8 cellular contexts compared by ENCODE assay signal in genomic region chr22:21628386-21629261, GRCh38. TPM values are rescaled to one million over a fixed set of nuclear protein-coding genes. Genes with fewer than 3 reads are reported as not detected.
A peak's percentile ranks its signal among the peaks of the same experiment; 100 is the strongest.
DNase-seq lines count a peak whose midpoint lies in the region; ATAC-seq, FAIRE-seq and TF ChIP-seq lines count a peak whose summit lies in the region.

No MANE protein-coding gene starts in this region.

- peaks cover 10% of the 10 kb centered on the region for H4K20me1 ChIP-seq in HepG2 (ENCODE audit: insufficient read depth, low read length)

- H3K9ac ChIP-seq in HepG2 (ENCODE audit: insufficient read depth, low read depth, low read length) = peak overlapping the region; percentile 91

- H3K9me3 Mint-ChIP-seq in HFFc6 = no peaks in the 10 kb centered on the region; the same call in 1 of the 2 replicates
- no peaks in the 10 kb centered on the region for H3K9me3 Mint-ChIP-seq in activated naive CD8-positive, alpha-beta T cell treated with anti-CD3 and anti-CD28 coated beads, Interleukin-2, amount 50 U/mL, for 24 hours

- peaks cover 12% of the 10 kb centered on the region for H3K27me3 Mint-ChIP-seq in HFFc6 (ENCODE audit: insufficient read depth)
- no peaks in the 10 kb centered on the region for H3K27me3 Mint-ChIP-seq in activated naive CD8-positive, alpha-beta T cell treated with anti-CD3 and anti-CD28 coated beads, Interleukin-2, amount 50 U/mL, for 24 hours

- DNase-seq in A549 (ENCODE audit: low read depth in 1 of 2, low spot score in 1 of 2) (no peak), HFFc6 (no peak), HepG2 (ENCODE audit: low spot score) (no peak), tibial nerve (ENCODE audit: low spot score in 2 of 2) (no peak), cerebellar nuclear complex (lab: John Stamatoyannopoulos, UW) (no peak), DMS153 treated with DMSO at 0.1 percent for 48 hours (lab: John Stamatoyannopoulos, UW; ENCODE audit: unreplicated experiment) (no peak)
- DNase-seq in activated naive CD8-positive, alpha-beta T cell treated with anti-CD3 and anti-CD28 coated beads, Interleukin-2, amount 50 U/mL, for 24 hours = no peak
- DNase-seq in stimulated activated naive CD4-positive, alpha-beta T cell (lab: John Stamatoyannopoulos, UW) = no peak

- H3K9me3 ChIP-seq in A549 = no peaks in the 10 kb centered on the region
- no peaks in the 10 kb centered on the region for H3K9me3 ChIP-seq in HepG2 (ENCODE audit: low read length)
- H3K9me3 ChIP-seq in tibial nerve = no peaks in the 10 kb centered on the region

- H3K79me2 ChIP-seq in HepG2 (ENCODE audit: insufficient read depth, low read length) = peaks cover 19% of the 10 kb centered on the region

- peak; percentile 1 to 7; a peak in 4 of 6 replicates for ATAC-seq in A549
- peak; percentile 0 for ATAC-seq in activated naive CD8-positive, alpha-beta T cell treated with anti-CD3 and anti-CD28 coated beads, Interleukin-2, amount 50 U/mL, for 24 hours
- no peak; the same call in 2 of the 3 replicates for ATAC-seq in HepG2

- WGBS in A549 (ENCODE audit: missing lambda C conversion rate) = 82% methylated on average over 46 of the region's 74 CpGs
- 96% methylated on average over 39 of the region's 74 CpGs for WGBS in HepG2 (ENCODE audit: low lambda C conversion rate)
- WGBS in tibial nerve, 2 donors = 86% methylated on average over 50 to 62 of the region's 74 CpGs

- H2AFZ ChIP-seq in HepG2 (ENCODE audit: low read length) = no peak overlapping the region

- peak overlapping the region; percentile 90 for H3K4me3 Mint-ChIP-seq in HFFc6
- peak overlapping the region; percentile 87 for H3K4me3 Mint-ChIP-seq in activated naive CD8-positive, alpha-beta T cell treated with anti-CD3 and anti-CD28 coated beads, Interleukin-2, amount 50 U/mL, for 24 hours

- peaks cover 14% of the 10 kb centered on the region; the same call in 1 of the 3 replicates for H3K4me1 ChIP-seq in A549
- H3K4me1 ChIP-seq in HepG2 (ENCODE audit: insufficient read depth, low read length) = peaks cover 32% of the 10 kb centered on the region
- H3K4me1 ChIP-seq in tibial nerve = peaks cover 0 to 61% (median 21%) of the 10 kb centered on the region in 4 donors

- peak overlapping the region; percentile 98 for H3K4me3 ChIP-seq in A549
- peak overlapping the region; percentile 85 to 99 (median 91) for H3K4me3 ChIP-seq in HepG2 (replicated peaks in 1 of 3; ENCODE audit: insufficient read depth in 1 of 3, low read depth in 2 of 3, low read length in 3 of 3)
- peak overlapping the region; percentile 60 to 96 (median 94) for H3K4me3 ChIP-seq in tibial nerve

- peak overlapping the region; percentile 81 for H3K27ac Mint-ChIP-seq in HFFc6
- H3K27ac Mint-ChIP-seq in activated naive CD8-positive, alpha-beta T cell treated with anti-CD3 and anti-CD28 coated beads, Interleukin-2, amount 50 U/mL, for 24 hours = peak overlapping the region; percentile 93

- peaks cover 21% of the 10 kb centered on the region for H3K4me1 Mint-ChIP-seq in HFFc6 (ENCODE audit: low read depth)
- H3K4me1 Mint-ChIP-seq in activated naive CD8-positive, alpha-beta T cell treated with anti-CD3 and anti-CD28 coated beads, Interleukin-2, amount 50 U/mL, for 24 hours = peaks cover 48% of the 10 kb centered on the region

- POLR2A ChIA-PET in A549 (lab: Yijun Ruan, JAX) (interaction anchor here (0.5 to 1.1 kb wide), 10 partner anchors 8 to 55 kb away, joined by 3 to 30 read pairs (median 3); partner anchors contain the start of genes PPIL2 and SDF2L1), HepG2 (lab: Yijun Ruan, JAX) (interaction anchor here (0.9 to 2.0 kb wide), 8 partner anchors 9 to 171 kb away, joined by 3 to 58 read pairs (median 6); partner anchors contain the start of genes PPIL2 and SDF2L1)

- no peak for TF ChIP-seq POLR2A in A549 (IDR thresholded peaks at IDR 0.05; ENCODE audit: low read length)
- TF ChIP-seq POLR2A in HepG2 (IDR thresholded peaks at IDR 0.05; ENCODE audit: insufficient read depth in 1 of 2, low read depth in 2 of 2, low read length in 2 of 2) = no peak
- TF ChIP-seq POLR2A in tibial nerve (IDR thresholded peaks at IDR 0.05) = no peak

- intact Hi-C loops in HepG2 (cut with micrococcal nuclease; ENCODE audit: unreplicated experiment) = no loop called here

- FAIRE-seq in A549 (lab: Jason Lieb, UNC) = no peak
- FAIRE-seq in HepG2 (lab: Jason Lieb, UNC) = no peak

- TF ChIP-seq CTCF in A549 (IDR thresholded peaks at IDR 0.05) = no peak
- TF ChIP-seq CTCF in HFFc6 (IDR thresholded peaks at IDR 0.05) = no peak
- TF ChIP-seq CTCF in HepG2 (CRISPR knock-in tag; IDR thresholded peaks at IDR 0.05) = no peak
- no peak for TF ChIP-seq CTCF in tibial nerve (IDR thresholded peaks at IDR 0.05)

- H3K4me2 ChIP-seq in A549 (peak overlapping the region; percentile 99), HepG2 (ENCODE audit: low read depth, low read length) (peak overlapping the region; percentile 92)

- CTCF ChIA-PET in A549 (lab: Yijun Ruan, JAX) (interaction anchor here (0.8 to 9.7 kb wide), 15 partner anchors 7 to 52 kb away, joined by 3 to 133 read pairs (median 5); partner anchors contain the start of gene SDF2L1), HepG2 (lab: Yijun Ruan, JAX; ENCODE audit: low intra/inter-chr PET ratio, low total read pairs) (interaction anchor here (1.9 kb wide), 1 partner anchor 13 kb away, joined by 16 read pairs; the partner anchor contains the start of gene SDF2L1)

- TF ChIP-seq EP300 in A549 (IDR thresholded peaks at IDR 0.05) (no peak), HepG2 (IDR thresholded peaks at IDR 0.05; ENCODE audit: low read depth in 2 of 2, low read length in 2 of 2) (no peak), HepG2 (CRISPR knock-in tag; IDR thresholded peaks at IDR 0.05; ENCODE audit: borderline replicate concordance) (no peak), tibial nerve (IDR thresholded peaks at IDR 0.05) (no peak)

- BruUV-seq in HepG2 (replicated peaks; lab: Mats Ljungman, UMichigan) = no TSS peak

- in situ Hi-C loops in HepG2 (cut with HindIII; ENCODE audit: extremely low pct_ligation_motif_present, low pct_unique_long_range_greater_than_20kb) = no loop called here

- H3K36me3 Mint-ChIP-seq in HFFc6 (ENCODE audit: low read depth) = peaks cover 8% of the 10 kb centered on the region
- peaks cover 20% of the 10 kb centered on the region for H3K36me3 Mint-ChIP-seq in activated naive CD8-positive, alpha-beta T cell treated with anti-CD3 and anti-CD28 coated beads, Interleukin-2, amount 50 U/mL, for 24 hours (ENCODE audit: low read depth)

- peaks cover 2 to 18% of the 10 kb centered on the region in 2 experiments; a peak in 2 of 5 replicates for H3K36me3 ChIP-seq in HepG2 (replicated peaks in 1 of 2; ENCODE audit: control insufficient read depth in 1 of 2, insufficient read depth in 2 of 2, low read length in 2 of 2)
- H3K36me3 ChIP-seq in tibial nerve = peaks cover 0 to 6% (median 0%) of the 10 kb centered on the region in 3 donors

- H3K27me3 ChIP-seq in HepG2 (ENCODE audit: control insufficient read depth in 1 of 2, insufficient read depth in 2 of 2, low read length in 2 of 2) (no peaks in the 10 kb centered on the region), tibial nerve (no peaks in the 10 kb centered on the region)

- no peak for TF ChIP-seq RAD21 in A549 (conservative IDR thresholded peaks at IDR 0.05 in 1 of 2, IDR thresholded peaks at IDR 0.05 in 1 of 2)
- no peak for TF ChIP-seq RAD21 in HepG2 (CRISPR knock-in tag; IDR thresholded peaks at IDR 0.05)

- H3K27ac ChIP-seq in A549 = peak overlapping the region; percentile 98 to 100
- H3K27ac ChIP-seq in HepG2 (ENCODE audit: extremely low read length, insufficient read depth, low read length) = peak overlapping the region; percentile 79
- peak overlapping the region in 3 of 4 donors; percentile 41 to 87 (median 86) for H3K27ac ChIP-seq in tibial nerve

RNA-seq across cellular contexts. Expression of gene YDJC, which starts 1.2 kb away (rescaled TPM):
- polyA plus RNA-seq in A549 (2011; rRNA removed) (24.8 and 27.0 TPM in 2 replicates), A549 (2017; fragmentation: RNase III; extraction: RNeasy Plus Mini Kit Qiagen cat#74134 plus additional on column Dnase treatment) (28.3 to 29.9 TPM (median 28.3 TPM) in 3 replicates), HepG2 (2011; rRNA removed) (15.3 and 19.9 TPM in 2 replicates)
- polyA plus RNA-seq in A549 (2012; cell fraction: cytosol; rRNA removed) = 60.0 and 90.3 TPM in 2 replicates
- polyA plus RNA-seq in A549 (2012; cell fraction: nucleus; rRNA removed) = 74.3 and 115 TPM in 2 replicates
- 10.5 and 13.7 TPM in 2 replicates for polyA minus RNA-seq in A549 (2011; rRNA and poly(A)+ RNA removed)
- 10 to 100 TPM; 18.6 to 29.5 (median 20.0) TPM for total RNA-seq in HFFc6 (2021; fragmentation: NEBNext Ultra II Directional; extraction: Animal tissue kit (Norgen Biotek cat#: 25700))
- total RNA-seq in HepG2 (2016; rRNA removed; fragmentation: Illumina TruSeq; extraction: Trizol) (27.0 and 32.0 TPM in 2 replicates), tibial nerve (10 to 100 TPM; 28.0 to 61.2 (median 36.0) TPM)
- total RNA-seq in HepG2 (2016; cell fraction: cytosol; rRNA removed; fragmentation: Illumina TruSeq; extraction: Trizol; ENCODE audit: low read depth) = 18.2 and 18.6 TPM in 2 replicates
- total RNA-seq in HepG2 (2016; cell fraction: insoluble cytoplasmic fraction; rRNA removed; fragmentation: Illumina TruSeq; extraction: Trizol) = 28.2 and 30.6 TPM in 2 replicates
- 30.4 and 39.2 TPM in 2 replicates for total RNA-seq in HepG2 (2016; cell fraction: membrane; rRNA removed; fragmentation: Illumina TruSeq; extraction: Trizol)
- total RNA-seq in HepG2 (2016; cell fraction: nucleus; rRNA removed; fragmentation: Illumina TruSeq; extraction: Trizol) = 14.3 and 16.0 TPM in 2 replicates
- 15.7 and 30.3 TPM in 2 replicates for polyA plus RNA-seq in HepG2 (2011; cell fraction: cytosol; rRNA removed)
- polyA plus RNA-seq in HepG2 (2011; cell fraction: nucleus; rRNA removed) = 42.4 and 43.1 TPM in 2 replicates
- polyA plus RNA-seq in HepG2 (2012) = 10.8 and 14.7 TPM in 2 replicates
- polyA plus RNA-seq in HepG2 (2016; cell fraction: cytosol; fragmentation: Illumina TruSeq; extraction: Trizol; ENCODE audit: low read depth) = 20.1 and 25.1 TPM in 2 replicates
- polyA plus RNA-seq in HepG2 (2016; cell fraction: insoluble cytoplasmic fraction; fragmentation: Illumina TruSeq; extraction: Trizol; ENCODE audit: low read depth) = 30.6 and 33.5 TPM in 2 replicates
- 32.1 and 32.9 TPM in 2 replicates for polyA plus RNA-seq in HepG2 (2016; cell fraction: membrane; fragmentation: Illumina TruSeq; extraction: Trizol; ENCODE audit: low read depth)
- 31.4 and 34.1 TPM in 2 replicates for polyA plus RNA-seq in HepG2 (2016; cell fraction: nucleus; fragmentation: Illumina TruSeq; extraction: Trizol; ENCODE audit: insufficient read depth, low read depth)
- polyA minus RNA-seq in HepG2 (2011; rRNA and poly(A)+ RNA removed; ENCODE audit: low replicate concordance) = 24.6 and 29.4 TPM in 2 replicates
- polyA minus RNA-seq in HepG2 (2011; cell fraction: cytosol; rRNA and poly(A)+ RNA removed) = 8.5 and 10.8 TPM in 2 replicates
- 11.7 and 13.1 TPM in 2 replicates for polyA minus RNA-seq in HepG2 (2011; cell fraction: nucleus; rRNA and poly(A)+ RNA removed)

RNA-seq across cellular contexts. Expression of gene CCDC116, which starts 3.9 kb away (rescaled TPM):
- 0.05 TPM in 1 of 2 replicates, not detected in the other for polyA plus RNA-seq in A549 (2011; rRNA removed)
- polyA plus RNA-seq in A549 (2012; cell fraction: cytosol; rRNA removed) = 0.04 and 0.10 TPM in 2 replicates
- 0.72 and 1.0 TPM in 2 replicates for polyA plus RNA-seq in A549 (2012; cell fraction: nucleus; rRNA removed)
- 0.04 to 0.06 TPM in 2 of 3 replicates, not detected in the other for polyA plus RNA-seq in A549 (2017; fragmentation: RNase III; extraction: RNeasy Plus Mini Kit Qiagen cat#74134 plus additional on column Dnase treatment)
- not detected in 2 replicates for polyA minus RNA-seq in A549 (2011; rRNA and poly(A)+ RNA removed)
- total RNA-seq in HFFc6 (2021; fragmentation: NEBNext Ultra II Directional; extraction: Animal tissue kit (Norgen Biotek cat#: 25700)) = under 1 TPM; 0.16 to 0.33 (median 0.23) TPM
- total RNA-seq in HepG2 (2016; rRNA removed; fragmentation: Illumina TruSeq; extraction: Trizol) = 0.33 TPM in 1 of 2 replicates, not detected in the other
- 0.09 TPM in 1 of 2 replicates, not detected in the other for total RNA-seq in HepG2 (2016; cell fraction: cytosol; rRNA removed; fragmentation: Illumina TruSeq; extraction: Trizol; ENCODE audit: low read depth)
- total RNA-seq in HepG2 (2016; cell fraction: insoluble cytoplasmic fraction; rRNA removed; fragmentation: Illumina TruSeq; extraction: Trizol) = 0.13 and 0.15 TPM in 2 replicates
- total RNA-seq in HepG2 (2016; cell fraction: membrane; rRNA removed; fragmentation: Illumina TruSeq; extraction: Trizol) = 0.28 TPM in 1 of 2 replicates, not detected in the other
- 0.19 and 0.28 TPM in 2 replicates for total RNA-seq in HepG2 (2016; cell fraction: nucleus; rRNA removed; fragmentation: Illumina TruSeq; extraction: Trizol)
- 0.05 and 0.15 TPM in 2 replicates for polyA plus RNA-seq in HepG2 (2011; rRNA removed)
- polyA plus RNA-seq in HepG2 (2011; cell fraction: cytosol; rRNA removed) = 0.04 and 0.13 TPM in 2 replicates
- 0.78 and 0.79 TPM in 2 replicates for polyA plus RNA-seq in HepG2 (2011; cell fraction: nucleus; rRNA removed)
- 0.05 and 0.15 TPM in 2 replicates for polyA plus RNA-seq in HepG2 (2012)
- 0.05 and 0.07 TPM in 2 replicates for polyA plus RNA-seq in HepG2 (2016; cell fraction: cytosol; fragmentation: Illumina TruSeq; extraction: Trizol; ENCODE audit: low read depth)
- polyA plus RNA-seq in HepG2 (2016; cell fraction: insoluble cytoplasmic fraction; fragmentation: Illumina TruSeq; extraction: Trizol; ENCODE audit: low read depth) = 0.17 TPM in 1 of 2 replicates, not detected in the other
- 0.16 TPM in 1 of 2 replicates, not detected in the other for polyA plus RNA-seq in HepG2 (2016; cell fraction: membrane; fragmentation: Illumina TruSeq; extraction: Trizol; ENCODE audit: low read depth)
- 0.64 and 0.97 TPM in 2 replicates for polyA plus RNA-seq in HepG2 (2016; cell fraction: nucleus; fragmentation: Illumina TruSeq; extraction: Trizol; ENCODE audit: insufficient read depth, low read depth)
- polyA minus RNA-seq in HepG2 (2011; rRNA and poly(A)+ RNA removed; ENCODE audit: low replicate concordance) = 0.07 and 0.12 TPM in 2 replicates
- not detected in 2 replicates for polyA minus RNA-seq in HepG2 (2011; cell fraction: cytosol; rRNA and poly(A)+ RNA removed)
- polyA minus RNA-seq in HepG2 (2011; cell fraction: nucleus; rRNA and poly(A)+ RNA removed) = 0.39 and 0.50 TPM in 2 replicates
- 1 to 10 TPM in 1 of 4 donors, under 1 TPM in 3; 0.22 to 2.0 (median 0.36) TPM for total RNA-seq in tibial nerve

RNA-seq across cellular contexts. Expression of gene SDF2L1, which starts 13.5 kb away (rescaled TPM):
- polyA plus RNA-seq in A549 (2011; rRNA removed) (13.7 and 17.5 TPM in 2 replicates), A549 (2017; fragmentation: RNase III; extraction: RNeasy Plus Mini Kit Qiagen cat#74134 plus additional on column Dnase treatment) (38.8 to 41.9 TPM (median 41.0 TPM) in 3 replicates), HepG2 (2011; rRNA removed) (16.6 and 18.0 TPM in 2 replicates)
- 99.7 and 128 TPM in 2 replicates for polyA plus RNA-seq in A549 (2012; cell fraction: cytosol; rRNA removed)
- polyA plus RNA-seq in A549 (2012; cell fraction: nucleus; rRNA removed) = 61.8 and 78.3 TPM in 2 replicates
- polyA minus RNA-seq in A549 (2011; rRNA and poly(A)+ RNA removed) = 9.5 and 13.4 TPM in 2 replicates
- total RNA-seq in HFFc6 (2021; fragmentation: NEBNext Ultra II Directional; extraction: Animal tissue kit (Norgen Biotek cat#: 25700)) = 10 to 100 TPM; 49.1 to 63.5 (median 55.6) TPM
- total RNA-seq in HepG2 (2016; rRNA removed; fragmentation: Illumina TruSeq; extraction: Trizol) (39.7 and 57.4 TPM in 2 replicates), tibial nerve (10 to 100 TPM; 11.4 to 62.7 (median 31.5) TPM)
- total RNA-seq in HepG2 (2016; cell fraction: cytosol; rRNA removed; fragmentation: Illumina TruSeq; extraction: Trizol; ENCODE audit: low read depth) = 33.2 and 40.3 TPM in 2 replicates
- 40.0 and 62.7 TPM in 2 replicates for total RNA-seq in HepG2 (2016; cell fraction: insoluble cytoplasmic fraction; rRNA removed; fragmentation: Illumina TruSeq; extraction: Trizol)
- total RNA-seq in HepG2 (2016; cell fraction: membrane; rRNA removed; fragmentation: Illumina TruSeq; extraction: Trizol) = 45.7 and 54.6 TPM in 2 replicates
- 34.2 and 40.4 TPM in 2 replicates for total RNA-seq in HepG2 (2016; cell fraction: nucleus; rRNA removed; fragmentation: Illumina TruSeq; extraction: Trizol)
- polyA plus RNA-seq in HepG2 (2011; cell fraction: cytosol; rRNA removed) = 15.2 and 26.9 TPM in 2 replicates
- polyA plus RNA-seq in HepG2 (2011; cell fraction: nucleus; rRNA removed) = 10.9 and 11.0 TPM in 2 replicates
- 13.3 and 21.0 TPM in 2 replicates for polyA plus RNA-seq in HepG2 (2012)
- polyA plus RNA-seq in HepG2 (2016; cell fraction: cytosol; fragmentation: Illumina TruSeq; extraction: Trizol; ENCODE audit: low read depth) = 42.3 and 50.0 TPM in 2 replicates
- 46.2 TPM in 2 replicates for polyA plus RNA-seq in HepG2 (2016; cell fraction: insoluble cytoplasmic fraction; fragmentation: Illumina TruSeq; extraction: Trizol; ENCODE audit: low read depth)
- polyA plus RNA-seq in HepG2 (2016; cell fraction: membrane; fragmentation: Illumina TruSeq; extraction: Trizol; ENCODE audit: low read depth) = 43.9 and 48.5 TPM in 2 replicates
- polyA plus RNA-seq in HepG2 (2016; cell fraction: nucleus; fragmentation: Illumina TruSeq; extraction: Trizol; ENCODE audit: insufficient read depth, low read depth) = 73.9 and 89.3 TPM in 2 replicates
- 24.5 and 32.2 TPM in 2 replicates for polyA minus RNA-seq in HepG2 (2011; rRNA and poly(A)+ RNA removed; ENCODE audit: low replicate concordance)
- polyA minus RNA-seq in HepG2 (2011; cell fraction: cytosol; rRNA and poly(A)+ RNA removed) = 8.3 and 14.1 TPM in 2 replicates
- polyA minus RNA-seq in HepG2 (2011; cell fraction: nucleus; rRNA and poly(A)+ RNA removed) = 2.6 and 5.5 TPM in 2 replicates

RNA-seq across cellular contexts. Expression of gene PPIL2, which starts 37.2 kb away (rescaled TPM):
- 38.7 and 39.0 TPM in 2 replicates for polyA plus RNA-seq in A549 (2011; rRNA removed)
- polyA plus RNA-seq in A549 (2012; cell fraction: cytosol; rRNA removed) = 37.6 and 38.7 TPM in 2 replicates
- 118 and 125 TPM in 2 replicates for polyA plus RNA-seq in A549 (2012; cell fraction: nucleus; rRNA removed)
- 30.8 to 34.0 TPM (median 31.4 TPM) in 3 replicates for polyA plus RNA-seq in A549 (2017; fragmentation: RNase III; extraction: RNeasy Plus Mini Kit Qiagen cat#74134 plus additional on column Dnase treatment)
- polyA minus RNA-seq in A549 (2011; rRNA and poly(A)+ RNA removed) = 31.0 and 31.8 TPM in 2 replicates
- total RNA-seq in HFFc6 (2021; fragmentation: NEBNext Ultra II Directional; extraction: Animal tissue kit (Norgen Biotek cat#: 25700)) = 10 to 100 TPM; 34.9 to 42.2 (median 39.4) TPM
- total RNA-seq in HepG2 (2016; rRNA removed; fragmentation: Illumina TruSeq; extraction: Trizol) = 31.6 and 31.9 TPM in 2 replicates
- 9.2 and 10.5 TPM in 2 replicates for total RNA-seq in HepG2 (2016; cell fraction: cytosol; rRNA removed; fragmentation: Illumina TruSeq; extraction: Trizol; ENCODE audit: low read depth)
- 23.6 and 33.0 TPM in 2 replicates for total RNA-seq in HepG2 (2016; cell fraction: insoluble cytoplasmic fraction; rRNA removed; fragmentation: Illumina TruSeq; extraction: Trizol)
- total RNA-seq in HepG2 (2016; cell fraction: membrane; rRNA removed; fragmentation: Illumina TruSeq; extraction: Trizol) = 9.1 and 9.4 TPM in 2 replicates
- total RNA-seq in HepG2 (2016; cell fraction: nucleus; rRNA removed; fragmentation: Illumina TruSeq; extraction: Trizol) = 42.7 and 45.7 TPM in 2 replicates
- 56.1 and 59.4 TPM in 2 replicates for polyA plus RNA-seq in HepG2 (2011; rRNA removed)
- polyA plus RNA-seq in HepG2 (2011; cell fraction: cytosol; rRNA removed) = 22.8 and 28.5 TPM in 2 replicates
- 197 and 240 TPM in 2 replicates for polyA plus RNA-seq in HepG2 (2011; cell fraction: nucleus; rRNA removed)
- 26.0 and 29.4 TPM in 2 replicates for polyA plus RNA-seq in HepG2 (2012)
- polyA plus RNA-seq in HepG2 (2016; cell fraction: cytosol; fragmentation: Illumina TruSeq; extraction: Trizol; ENCODE audit: low read depth) = 2.5 and 3.3 TPM in 2 replicates
- 30.7 and 39.2 TPM in 2 replicates for polyA plus RNA-seq in HepG2 (2016; cell fraction: insoluble cytoplasmic fraction; fragmentation: Illumina TruSeq; extraction: Trizol; ENCODE audit: low read depth)
- 6.2 and 7.6 TPM in 2 replicates for polyA plus RNA-seq in HepG2 (2016; cell fraction: membrane; fragmentation: Illumina TruSeq; extraction: Trizol; ENCODE audit: low read depth)
- polyA plus RNA-seq in HepG2 (2016; cell fraction: nucleus; fragmentation: Illumina TruSeq; extraction: Trizol; ENCODE audit: insufficient read depth, low read depth) = 66.3 and 80.1 TPM in 2 replicates
- polyA minus RNA-seq in HepG2 (2011; rRNA and poly(A)+ RNA removed; ENCODE audit: low replicate concordance) = 22.5 and 39.0 TPM in 2 replicates
- 15.4 and 16.6 TPM in 2 replicates for polyA minus RNA-seq in HepG2 (2011; cell fraction: cytosol; rRNA and poly(A)+ RNA removed)
- polyA minus RNA-seq in HepG2 (2011; cell fraction: nucleus; rRNA and poly(A)+ RNA removed) = 108 and 114 TPM in 2 replicates
- 10 to 100 TPM; 29.1 to 42.3 (median 31.5) TPM for total RNA-seq in tibial nerve

Comparison
In these comparisons a context has a peak if more than half of its experiments do, and no peak if none do; other contexts are left out.
1. Of the 38 proteins assayed by ChIP-seq in both HepG2 and A549: peak only in HepG2: ESRRA; only in A549: TP53; in both: none; in neither: 36.